In the genomic region with DNA sequence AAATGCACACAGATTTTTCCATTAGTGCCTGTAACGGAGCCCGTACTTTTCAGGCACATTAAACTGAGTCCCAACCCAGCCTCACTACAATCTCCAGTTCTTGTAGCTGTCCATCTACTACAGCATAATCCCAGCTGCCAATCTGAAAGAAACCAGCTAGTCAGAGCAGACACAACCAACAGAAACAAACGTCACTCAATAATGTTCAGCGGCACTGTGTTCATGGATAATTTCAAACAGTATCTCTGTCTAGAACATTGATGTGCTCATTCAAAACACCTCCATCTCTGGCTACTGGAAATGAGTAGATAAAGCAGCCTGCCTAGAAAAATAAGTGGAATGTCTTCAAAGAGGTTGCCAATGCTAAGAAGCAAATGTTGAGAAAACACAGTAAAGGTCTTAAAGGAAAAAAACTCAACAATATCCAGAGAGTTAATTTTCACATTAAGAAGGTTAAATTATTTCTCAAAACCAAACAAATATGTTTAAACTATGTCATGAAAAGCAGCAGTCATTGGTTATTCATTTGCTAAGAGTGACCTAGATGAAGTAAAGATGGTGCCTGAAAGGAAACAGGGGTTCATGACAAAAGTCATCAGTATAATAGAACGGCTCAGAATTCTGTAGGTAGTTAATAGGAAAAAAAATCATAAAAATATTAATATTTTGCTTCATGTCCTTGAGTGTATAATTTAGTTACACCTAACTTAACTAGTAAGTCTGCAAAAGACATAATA, we compare ENCODE assay signal across 14 cellular contexts.
DNase-seq lines count a peak whose midpoint lies in the region; ATAC-seq and TF ChIP-seq lines count a peak whose summit lies in the region.
"Had no signal": no experiment of that assay in that cellular context is flagged by ENCODE, and none has a peak within 500 bp of the region (broad histone marks: within the 10 kb centered on the region; RNA-seq: fewer than 3 reads in every experiment).

No MANE protein-coding gene starts in this region.

- no peak for TF ChIP-seq POLR2A in sigmoid colon (IDR thresholded peaks at IDR 0.05)

- no peak overlapping the region for H3K4me3 ChIP-seq in sigmoid colon
- no peak overlapping the region for H3K4me3 ChIP-seq in MG63
- H3K4me3 ChIP-seq: GM23338, Peyer's patch, SJSA1 had no signal

- H3K27ac ChIP-seq in sigmoid colon, result peak overlapping the region in 3 of 4 donors; percentile 65 to 80 (median 73)
- H3K27ac ChIP-seq: Peyer's patch, SJSA1 had no signal

- intact Hi-C loops in sigmoid colon (cut with DNase I), result no loop called here

- peak; percentile 31 for DNase-seq in ELF-1 (ENCODE audit: low read depth, low spot score)
- DNase-seq in amniotic epithelial cell (ENCODE audit: low read depth), result peak; percentile 90
- DNase-seq in left lobe of liver (ENCODE audit: low spot score), result no peak
- no peak for DNase-seq in sigmoid colon
- no peak for DNase-seq in MG63
- DNase-seq: GDM1; NCI-H1694 treated with DMSO at 0.1 percent for 48 hours; NCI-H510A; NK-92 treated with Interleukin-12 subunit alpha and Interleukin-12 subunit beta, amount 100 ng/mL, for 24 hours; Peyer's patch had no signal

- TF ChIP-seq EP300 in sigmoid colon (IDR thresholded peaks at IDR 0.05), result no peak

- WGBS in sigmoid colon, 2 donors, result 80 to 93% methylated on average over 5 of the region's 5 CpGs

- ATAC-seq in left lobe of liver (peak; percentile 50), GM21576 (IDR thresholded peaks at IDR 0.05; ENCODE audit: unreplicated experiment) (no peak), GM21447 (IDR thresholded peaks at IDR 0.05; ENCODE audit: unreplicated experiment) (no peak)

- TF ChIP-seq CTCF in sigmoid colon (IDR thresholded peaks at IDR 0.05), result no peak

- H3K36me3 ChIP-seq in sigmoid colon (no peaks in the 10 kb centered on the region), MG63 (no peaks in the 10 kb centered on the region)
- H3K36me3 ChIP-seq: Peyer's patch, SJSA1 had no signal

- peaks cover 0 to 52% (median 31%) of the 10 kb centered on the region in 4 donors for H3K4me1 ChIP-seq in sigmoid colon
- H3K4me1 ChIP-seq: Peyer's patch had no signal

- H3K9me3 ChIP-seq in sigmoid colon (no peaks in the 10 kb centered on the region), MG63 (no peaks in the 10 kb centered on the region)
- H3K9me3 ChIP-seq: Peyer's patch, SJSA1 had no signal

- no peaks in the 10 kb centered on the region for H3K27me3 ChIP-seq in sigmoid colon
- H3K27me3 ChIP-seq in MG63, result no peaks in the 10 kb centered on the region
- H3K27me3 ChIP-seq: Peyer's patch, SJSA1 had no signal

Comparison
In these comparisons a context has a peak if more than half of its experiments do, and no peak if none do; other contexts are left out.
1. DNase-seq: peak in ELF-1 (single experiment) and amniotic epithelial cell (single experiment); none in left lobe of liver (single experiment), sigmoid colon (single experiment) and MG63 (single experiment).